22 cellular contexts compared by ENCODE assay signal in the genomic region with DNA sequence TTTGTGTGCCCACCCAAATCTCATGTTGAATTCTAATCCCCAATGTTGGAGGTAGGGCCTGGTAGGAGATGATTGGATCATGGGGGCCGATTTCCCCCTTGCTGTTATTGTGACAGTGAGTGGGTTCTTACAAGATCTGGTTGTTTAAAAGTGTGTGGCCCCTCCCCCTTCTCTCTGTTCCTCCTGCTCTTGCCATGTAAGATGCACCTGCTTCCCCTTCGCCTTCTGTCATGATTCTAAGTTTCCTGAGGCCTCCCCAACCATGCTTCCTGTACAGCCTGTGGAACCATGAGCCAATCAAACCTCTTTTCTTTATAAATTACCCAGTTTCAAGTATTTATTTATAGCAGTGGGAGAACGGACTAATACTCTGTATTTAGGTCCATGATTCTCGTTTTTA.
"Had no signal": no experiment of that assay in that cellular context is flagged by ENCODE, and none has a peak within 500 bp of the region (broad histone marks: within the 10 kb centered on the region; RNA-seq: fewer than 3 reads in every experiment).

No MANE protein-coding gene starts in this region.

- DNase-seq: activated CD4-positive, alpha-beta memory T cell treated with anti-CD3 and anti-CD28 coated beads for 36 hours; activated CD4-positive, alpha-beta T cell treated with anti-CD3 and anti-CD28 coated beads for 48 hours; activated CD8-positive, alpha-beta memory T cell treated with anti-CD3 and anti-CD28 coated beads, Interleukin-2, amount 50 U/mL, for 48 hours; activated gamma-delta T cell treated with Interleukin-2 at 50 U/mL for 16 hours; activated naive CD4-positive, alpha-beta T cell treated with anti-CD3 and anti-CD28 coated beads, Interleukin-2, amount 50 U/mL, for 16 hours; activated T-cell treated with anti-CD3 and anti-CD28 coated beads, Interleukin-2, amount 50 U/mL, for 24 hours; amygdala; caudate nucleus; cortex of kidney; islet precursor cell; left ventricle myocardium inferior; mucosa of descending colon; posterior cingulate gyrus; right cardiac atrium; spleen; stimulated activated naive CD4-positive, alpha-beta T cell treated with Interleukin-2 at 50 U/mL for 16 hours; transverse colon; WERI-Rb-1 had no signal

- H3K4me3 Mint-ChIP-seq: activated CD4-positive, alpha-beta memory T cell treated with anti-CD3 and anti-CD28 coated beads for 36 hours; activated T-cell treated with anti-CD3 and anti-CD28 coated beads, Interleukin-2, amount 50 U/mL, for 24 hours; activated T-helper 17 cell treated with anti-CD3 and anti-CD28 coated beads, Interleukin-2, amount 50 U/mL, for 72 hours; nephron had no signal

- H3K36me3 Mint-ChIP-seq: activated CD4-positive, alpha-beta memory T cell treated with anti-CD3 and anti-CD28 coated beads for 36 hours had no signal

- H3K27me3 Mint-ChIP-seq: activated CD4-positive, alpha-beta memory T cell treated with anti-CD3 and anti-CD28 coated beads for 36 hours; activated T-cell treated with anti-CD3 and anti-CD28 coated beads, Interleukin-2, amount 50 U/mL, for 24 hours; activated T-helper 17 cell treated with anti-CD3 and anti-CD28 coated beads, Interleukin-2, amount 50 U/mL, for 72 hours had no signal

- H3K27ac Mint-ChIP-seq: activated CD4-positive, alpha-beta memory T cell treated with anti-CD3 and anti-CD28 coated beads for 36 hours; activated T-cell treated with anti-CD3 and anti-CD28 coated beads, Interleukin-2, amount 50 U/mL, for 24 hours; activated T-helper 17 cell treated with anti-CD3 and anti-CD28 coated beads, Interleukin-2, amount 50 U/mL, for 72 hours; nephron had no signal

- H3K4me1 Mint-ChIP-seq: activated T-helper 17 cell treated with anti-CD3 and anti-CD28 coated beads, Interleukin-2, amount 50 U/mL, for 72 hours; nephron had no signal

- ATAC-seq: activated CD4-positive, CD25-positive, alpha-beta regulatory T cell treated with anti-CD3 and anti-CD28 coated beads, Interleukin-2, amount 50 U/mL, for 24 hours; activated T-helper 17 cell treated with anti-CD3 and anti-CD28 coated beads, Interleukin-2, amount 50 U/mL, for 72 hours; gastroesophageal sphincter; mucosa of descending colon; right cardiac atrium had no signal
